In genomic region chr4:180106122-180106521, GRCh38 we compare ENCODE assay signal across 24 cellular contexts.
"Had no signal": no experiment of that assay in that cellular context is flagged by ENCODE, and none has a peak within 500 bp of the region (broad histone marks: within the 10 kb centered on the region; RNA-seq: fewer than 3 reads in every experiment).

No MANE protein-coding gene starts in this region.

- H3K27ac ChIP-seq: body of pancreas, esophagus squamous epithelium, ovary, prostate gland, right atrium auricular region, upper lobe of left lung had no signal

- H3K27ac Mint-ChIP-seq: activated naive CD8-positive, alpha-beta T cell treated with anti-CD3 and anti-CD28 coated beads for 36 hours; natural killer cell; T-cell; T-helper 2 cell treated with Interferon-gamma antibody and Interleukin-4, amounts not matched to agents 5 μg/mL and 100 μg/mL, for 36 hours had no signal

- H3K9me3 Mint-ChIP-seq: activated naive CD8-positive, alpha-beta T cell treated with anti-CD3 and anti-CD28 coated beads for 36 hours had no signal

- H3K9me3 ChIP-seq: body of pancreas, esophagus squamous epithelium, ovary, prostate gland, right atrium auricular region, upper lobe of left lung had no signal

- H3K27me3 ChIP-seq: body of pancreas, esophagus squamous epithelium, ovary, right atrium auricular region, upper lobe of left lung had no signal

- H3K4me3 ChIP-seq: body of pancreas, esophagus squamous epithelium, ovary, prostate gland, right atrium auricular region, upper lobe of left lung had no signal

- H3K36me3 ChIP-seq: esophagus squamous epithelium, ovary, prostate gland, right atrium auricular region, upper lobe of left lung had no signal

- H3K4me1 ChIP-seq: body of pancreas, esophagus squamous epithelium, prostate gland, right atrium auricular region, upper lobe of left lung had no signal

- H3K27me3 Mint-ChIP-seq: activated naive CD8-positive, alpha-beta T cell treated with anti-CD3 and anti-CD28 coated beads for 36 hours; T-cell had no signal

- ATAC-seq: body of pancreas; left ventricle myocardium superior; natural killer cell; stimulated activated naive CD8-positive, alpha-beta T cell treated with anti-CD3 and anti-CD28 coated beads, Interleukin-15, Interleukin-2, amounts not matched to agents 100 U/mL and 50 U/mL, for 24 hours; T-cell had no signal

- FAIRE-seq: frontal cortex had no signal

- H3K4me3 Mint-ChIP-seq: activated naive CD8-positive, alpha-beta T cell treated with anti-CD3 and anti-CD28 coated beads for 36 hours; natural killer cell; T-cell; T-helper 2 cell treated with Interferon-gamma antibody and Interleukin-4, amounts not matched to agents 5 μg/mL and 100 μg/mL, for 36 hours had no signal

- DNase-seq: activated CD8-positive, alpha-beta memory T cell treated with anti-CD3 and anti-CD28 coated beads, Interleukin-2, amount 50 U/mL, for 48 hours; activated naive CD4-positive, alpha-beta T cell treated with Interleukin-2 at 50 U/mL for 16 hours; activated naive CD8-positive, alpha-beta T cell treated with anti-CD3 and anti-CD28 coated beads for 36 hours; activated T-cell treated with anti-CD3 and anti-CD28 coated beads, Interleukin-2, amount 50 U/mL, for 48 hours; amygdala; body of pancreas; dermis blood vessel endothelial cell; effector CD8-positive, alpha-beta T cell; esophagus squamous epithelium; glutamatergic neuron; hippocampal formation; left ventricle myocardium superior; midbrain; natural killer cell; ovary; stimulated activated CD4-positive, alpha-beta T cell treated with anti-CD3 and anti-CD28 coated beads, Interleukin-12 subunit alpha, Interleukin-12 subunit beta, amount 100 ng/mL, for 4 hours; stimulated activated CD4-positive, alpha-beta T cell treated with anti-CD3 and anti-CD28 coated beads, Interleukin-4, amount 100 ng/mL, for 4 hours; stimulated activated naive CD8-positive, alpha-beta T cell treated with anti-CD3 and anti-CD28 coated beads, Interleukin-15, Interleukin-2, amounts not matched to agents 100 U/mL and 50 U/mL, for 24 hours; T-cell; upper lobe of left lung had no signal

- H3K36me3 Mint-ChIP-seq: activated naive CD8-positive, alpha-beta T cell treated with anti-CD3 and anti-CD28 coated beads for 36 hours; natural killer cell; T-cell had no signal

- H3K4me1 Mint-ChIP-seq: activated naive CD8-positive, alpha-beta T cell treated with anti-CD3 and anti-CD28 coated beads for 36 hours; natural killer cell; T-cell had no signal
